Comparison of ENCODE assay signal across 9 cellular contexts in the genomic region with DNA sequence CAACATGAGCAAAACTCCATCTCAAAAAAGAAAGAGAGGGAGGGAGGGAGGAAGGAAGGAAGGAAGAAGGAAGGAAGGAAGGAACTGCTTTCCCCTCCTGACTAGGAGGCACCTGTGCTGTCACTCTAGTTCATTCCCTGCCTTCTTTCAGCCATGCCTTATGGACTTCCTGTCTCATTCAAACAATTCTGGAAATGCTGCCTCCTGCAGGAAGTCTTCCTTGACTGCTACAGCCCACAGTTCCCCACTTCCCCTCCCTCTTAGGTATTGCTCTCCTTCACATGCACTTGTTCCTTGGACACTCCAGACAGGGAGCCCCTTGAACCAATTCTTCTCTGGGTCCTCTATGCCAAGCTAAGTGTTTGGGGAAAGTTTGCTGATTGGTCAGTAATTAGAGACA. TPM values are rescaled to one million over a fixed set of nuclear protein-coding genes. Genes with fewer than 3 reads are reported as not detected.
DNase-seq lines count a peak whose midpoint lies in the region; ATAC-seq and TF ChIP-seq lines count a peak whose summit lies in the region.
"Had no signal": no experiment of that assay in that cellular context is flagged by ENCODE, and none has a peak within 500 bp of the region (broad histone marks: within the 10 kb centered on the region; RNA-seq: fewer than 3 reads in every experiment).

No MANE protein-coding gene starts in this region.

- H2AFZ ChIP-seq in GM23338 (no peak overlapping the region), smooth muscle cell (ENCODE audit: low read depth) (no peak overlapping the region)

- H3K4me2 ChIP-seq in GM23338 (no peak overlapping the region), smooth muscle cell (no peak overlapping the region)

- H3K4me1 ChIP-seq in GM23338 (ENCODE audit: insufficient read depth), result peaks cover 7% of the 10 kb centered on the region; the same call in 1 of the 2 replicates
- H3K4me1 ChIP-seq in SJCRH30, result peaks cover 14% of the 10 kb centered on the region; the same call in 1 of the 2 replicates
- H3K4me1 ChIP-seq in left lung, result peaks cover 5 to 24% of the 10 kb centered on the region in 2 donors
- H3K4me1 ChIP-seq in smooth muscle cell (ENCODE audit: low read depth), result peaks cover 6% of the 10 kb centered on the region

- peaks cover 7% of the 10 kb centered on the region; the same call in 2 of the 3 replicates for H3K4me1 Mint-ChIP-seq in GM23338

- H3F3A ChIP-seq in GM23338 (replicated peaks; ENCODE audit: low read depth), result peaks cover 7% of the 10 kb centered on the region; the same call in 1 of the 2 replicates
- peaks cover 14% of the 10 kb centered on the region for H3F3A ChIP-seq in smooth muscle cell (ENCODE audit: low read depth)

- H3K27ac ChIP-seq in GM23338 (ENCODE audit: low read depth), result no peak overlapping the region
- H3K27ac ChIP-seq in SJCRH30, result peak overlapping the region; percentile 44
- H3K27ac ChIP-seq in left lung, result no peak overlapping the region
- no peak overlapping the region for H3K27ac ChIP-seq in smooth muscle cell (ENCODE audit: low read depth)

- peak; percentile 9 for DNase-seq in COLO668 (lab: John Stamatoyannopoulos, UW; ENCODE audit: unreplicated experiment)
- peak; percentile 85 for DNase-seq in GM23338 (ENCODE audit: low spot score)
- peak; percentile 69 to 82 for DNase-seq in SJCRH30
- peak; percentile 54 for DNase-seq in left kidney (ENCODE audit: low read depth, low spot score)
- DNase-seq in left lung, result no peak
- no peak for DNase-seq in smooth muscle cell (lab: John Stamatoyannopoulos, UW; ENCODE audit: unreplicated experiment)
- DNase-seq: activated CD4-positive, alpha-beta T cell treated with anti-CD3 and anti-CD28 coated beads, Interleukin-2, amount 50 U/mL, for 4 hours had no signal

- no peak overlapping the region for H3K9ac ChIP-seq in smooth muscle cell (ENCODE audit: low read depth)

- H3K9me3 ChIP-seq in SJCRH30 (replicated peaks) (no peaks in the 10 kb centered on the region), left lung (no peaks in the 10 kb centered on the region), smooth muscle cell (replicated peaks; ENCODE audit: low read depth) (no peaks in the 10 kb centered on the region)

- ATAC-seq in GM23338 (peak; percentile 2), esophagus mucosa (no peak), left lung (no peak)
- ATAC-seq: stimulated activated effector memory CD8-positive, alpha-beta T cell treated with anti-CD3 and anti-CD28 coated beads, Interleukin-12 subunit alpha, Interleukin-12 subunit beta, amount 100 ng/mL, for 72 hours had no signal

- peaks cover 10% of the 10 kb centered on the region for H3K9me3 Mint-ChIP-seq in GM23338
- H3K9me3 Mint-ChIP-seq: stimulated activated effector memory CD8-positive, alpha-beta T cell treated with anti-CD3 and anti-CD28 coated beads, Interleukin-12 subunit alpha, Interleukin-12 subunit beta, amount 100 ng/mL, for 72 hours had no signal

- H3K27me3 ChIP-seq in GM23338 (ENCODE audit: insufficient read depth), result peaks cover 10% of the 10 kb centered on the region
- H3K27me3 ChIP-seq in SJCRH30, result no peaks in the 10 kb centered on the region
- no peaks in the 10 kb centered on the region for H3K27me3 ChIP-seq in left lung
- peaks cover 3% of the 10 kb centered on the region for H3K27me3 ChIP-seq in smooth muscle cell (ENCODE audit: low read depth)

- H3K27ac Mint-ChIP-seq in GM23338, result no peak overlapping the region
- H3K27ac Mint-ChIP-seq: stimulated activated effector memory CD8-positive, alpha-beta T cell treated with anti-CD3 and anti-CD28 coated beads, Interleukin-12 subunit alpha, Interleukin-12 subunit beta, amount 100 ng/mL, for 72 hours had no signal

- H4K20me1 ChIP-seq in GM23338 (replicated peaks; ENCODE audit: insufficient read depth) (no peaks in the 10 kb centered on the region), smooth muscle cell (ENCODE audit: low read depth) (no peaks in the 10 kb centered on the region)

- H3K27me3 Mint-ChIP-seq in GM23338 (ENCODE audit: insufficient read depth, low read depth, poor library complexity), result peaks cover 31% of the 10 kb centered on the region

- H3K9me2 ChIP-seq in GM23338 (ENCODE audit: insufficient read depth), result no peaks in the 10 kb centered on the region

- peak; percentile 51 to 63 for TF ChIP-seq CTCF in GM23338 (conservative IDR thresholded peaks at IDR 0.05; ENCODE audit: low read depth in 2 of 2)
- TF ChIP-seq CTCF in left lung (IDR thresholded peaks at IDR 0.05), result no peak
- no peak for TF ChIP-seq CTCF in smooth muscle cell (IDR thresholded peaks at IDR 0.05; ENCODE audit: borderline replicate concordance, insufficient read depth, poor library complexity, severe bottlenecking)

- H3K36me3 ChIP-seq in GM23338 (ENCODE audit: insufficient read depth), result no peaks in the 10 kb centered on the region
- no peaks in the 10 kb centered on the region for H3K36me3 ChIP-seq in SJCRH30
- no peaks in the 10 kb centered on the region for H3K36me3 ChIP-seq in left lung
- H3K36me3 ChIP-seq in smooth muscle cell (ENCODE audit: low read depth), result no peaks in the 10 kb centered on the region

- H3K4me3 ChIP-seq in GM23338 (no peak overlapping the region), SJCRH30 (no peak overlapping the region), left lung (no peak overlapping the region), smooth muscle cell (no peak overlapping the region)

- intact Hi-C loops in left lung (cut with DNase I), result no loop called here

- peaks cover 4% of the 10 kb centered on the region; the same call in 2 of the 3 replicates for H3K36me3 Mint-ChIP-seq in GM23338 (ENCODE audit: low read depth)

- no peaks in the 10 kb centered on the region for H3K79me2 ChIP-seq in GM23338 (replicated peaks; ENCODE audit: insufficient read depth)
- no peaks in the 10 kb centered on the region for H3K79me2 ChIP-seq in smooth muscle cell (ENCODE audit: low read depth)

- no peak overlapping the region for H3K4me3 Mint-ChIP-seq in GM23338
- H3K4me3 Mint-ChIP-seq: stimulated activated effector memory CD8-positive, alpha-beta T cell treated with anti-CD3 and anti-CD28 coated beads, Interleukin-12 subunit alpha, Interleukin-12 subunit beta, amount 100 ng/mL, for 72 hours had no signal

TF ChIP-seq in GM23338, 12 proteins besides CTCF, POLR2A, EP300 and RAD21 (continues in another document):
- no peak for TF ChIP-seq STAT1 (IDR thresholded peaks at IDR 0.05; ENCODE audit: unreplicated experiment)

RNA-seq across cellular contexts. Expression of a gene that starts 31.6 kb away (rescaled TPM):
- total RNA-seq in GM23338 (2014; rRNA removed; shearing (Covaris generic)), result 0.56 and 3.0 TPM in 2 replicates
- polyA plus RNA-seq in GM23338 (2016; fragmentation: Nextera tagmentation; extraction: Ambion mirVana) (0.44 TPM in 1 of 2 replicates, not detected in the other), smooth muscle cell (9.4 and 12.1 TPM in 2 replicates)
- total RNA-seq in SJCRH30 (2014; rRNA removed; shearing (Covaris generic)), result 26.8 and 27.5 TPM in 2 replicates
- total RNA-seq in esophagus mucosa (0.08 TPM), left lung (1 to 10 TPM; 1.3 to 4.8 TPM), smooth muscle cell (6.8 and 13.5 TPM in 2 replicates)

Comparison
In these comparisons a context has a peak if more than half of its experiments do, and no peak if none do; other contexts are left out.
1. DNase-seq: peak in COLO668 (single experiment), GM23338 (single experiment), SJCRH30 (2 of 2) and left kidney (single experiment); none in left lung (0 of 2) and smooth muscle cell (single experiment).
2. CTCF ChIP-seq: peak in GM23338 (2 of 2); none in left lung (0 of 2) and smooth muscle cell (single experiment).